In genomic region chr3:108131105-108131794, GRCh38 we compare ENCODE assay signal across 9 cellular contexts. TPM values are rescaled to one million over a fixed set of nuclear protein-coding genes. Genes with fewer than 3 reads are reported as not detected.
DNase-seq lines count a peak whose midpoint lies in the region; ATAC-seq and TF ChIP-seq lines count a peak whose summit lies in the region.
"Had no signal": no experiment of that assay in that cellular context is flagged by ENCODE, and none has a peak within 500 bp of the region (broad histone marks: within the 10 kb centered on the region; RNA-seq: fewer than 3 reads in every experiment).

No MANE protein-coding gene starts in this region.

- TF ChIP-seq POLR2A in gastroesophageal sphincter (IDR thresholded peaks at IDR 0.05), result no peak
- TF ChIP-seq POLR2A in tibial nerve (IDR thresholded peaks at IDR 0.05), result no peak

- H3K4me1 Mint-ChIP-seq in activated T-cell treated with anti-CD3 and anti-CD28 coated beads, Interleukin-2, amount 50 U/mL, for 4 hours (ENCODE audit: low read depth), result peaks cover 91% of the 10 kb centered on the region

- H3K27me3 ChIP-seq in RWPE2 (ENCODE audit: insufficient read depth, poor library complexity, severe bottlenecking) (no peaks in the 10 kb centered on the region), fibroblast of lung (ENCODE audit: control insufficient read depth, insufficient read depth, low read length) (no peaks in the 10 kb centered on the region), gastroesophageal sphincter (no peaks in the 10 kb centered on the region), tibial nerve (no peaks in the 10 kb centered on the region)
- H3K27me3 ChIP-seq: ascending aorta had no signal

- peak overlapping the region; percentile 87 for H3K27ac ChIP-seq in RWPE2 (ENCODE audit: poor library complexity, severe bottlenecking)
- peak overlapping the region; percentile 83 for H3K27ac ChIP-seq in fibroblast of lung (ENCODE audit: insufficient read depth, low read length)
- no peak overlapping the region for H3K27ac ChIP-seq in gastroesophageal sphincter
- H3K27ac ChIP-seq in tibial nerve, result no peak overlapping the region

- TF ChIP-seq EP300 in gastroesophageal sphincter (IDR thresholded peaks at IDR 0.05), result no peak
- TF ChIP-seq EP300 in tibial nerve (IDR thresholded peaks at IDR 0.05), result no peak

- WGBS in gastroesophageal sphincter (ENCODE audit: low coverage in 1 of 2), 2 donors, result 95 to 100% methylated on average over 2 to 3 of the region's 5 CpGs
- WGBS in tibial nerve, 2 donors, result 92 to 93% methylated on average over 5 of the region's 5 CpGs

- peak; percentile 59 to 67 for ATAC-seq in activated T-cell treated with anti-CD3 and anti-CD28 coated beads, Interleukin-2, amount 50 U/mL, for 4 hours
- ATAC-seq in RWPE2 (ENCODE audit: low read depth) (peak; percentile 89), GM18873 (IDR thresholded peaks at IDR 0.05; ENCODE audit: low FRiP score, unreplicated experiment) (no peak), gastroesophageal sphincter (no peak)
- peak; percentile 61 for ATAC-seq in stimulated activated naive CD8-positive, alpha-beta T cell treated with anti-CD3 and anti-CD28 coated beads, Interleukin-15, Interleukin-2, amounts not matched to agents 100 U/mL and 50 U/mL, for 24 hours

- H2AFZ ChIP-seq in fibroblast of lung (ENCODE audit: low read length), result no peak overlapping the region

- no peaks in the 10 kb centered on the region for H3K36me3 ChIP-seq in RWPE2 (ENCODE audit: low read depth)
- H3K36me3 ChIP-seq in fibroblast of lung (ENCODE audit: control insufficient read depth, insufficient read depth, low read length), result no peaks in the 10 kb centered on the region
- H3K36me3 ChIP-seq in gastroesophageal sphincter, result no peaks in the 10 kb centered on the region
- H3K36me3 ChIP-seq in tibial nerve, result no peaks in the 10 kb centered on the region
- H3K36me3 ChIP-seq: ascending aorta had no signal

- TF ChIP-seq CTCF in RWPE2 (IDR thresholded peaks at IDR 0.05; ENCODE audit: poor library complexity, severe bottlenecking), result no peak
- no peak for TF ChIP-seq CTCF in fibroblast of lung (conservative IDR thresholded peaks at IDR 0.05 in 1 of 2, IDR thresholded peaks at IDR 0.05 in 1 of 2; ENCODE audit: low read depth in 1 of 2, low read length in 2 of 2)
- TF ChIP-seq CTCF in gastroesophageal sphincter (IDR thresholded peaks at IDR 0.05), result no peak
- TF ChIP-seq CTCF in tibial nerve (IDR thresholded peaks at IDR 0.05), result no peak

- H3K4me3 ChIP-seq in RWPE2 (ENCODE audit: severe bottlenecking) (no peak overlapping the region), fibroblast of lung (replicated peaks in 1 of 4; ENCODE audit: control extremely low read depth in 1 of 4, insufficient read depth in 1 of 4, low read depth in 3 of 4, low read length in 4 of 4) (no peak overlapping the region), gastroesophageal sphincter (no peak overlapping the region), tibial nerve (no peak overlapping the region)
- H3K4me3 ChIP-seq: ascending aorta had no signal

- no peak overlapping the region for H3K9ac ChIP-seq in fibroblast of lung (ENCODE audit: insufficient read depth, low read length)

- peaks cover 72% of the 10 kb centered on the region for H3K36me3 Mint-ChIP-seq in activated T-cell treated with anti-CD3 and anti-CD28 coated beads, Interleukin-2, amount 50 U/mL, for 4 hours (ENCODE audit: insufficient read depth)

- H3K4me2 ChIP-seq in fibroblast of lung (ENCODE audit: extremely low read depth, insufficient read depth, low read length), result peak overlapping the region; percentile 60

- H3K79me2 ChIP-seq in fibroblast of lung (ENCODE audit: control insufficient read depth, insufficient read depth, low read length), result no peaks in the 10 kb centered on the region

- H3K4me3 Mint-ChIP-seq in activated T-cell treated with anti-CD3 and anti-CD28 coated beads, Interleukin-2, amount 50 U/mL, for 4 hours, result peak overlapping the region; percentile 67

- H3K4me1 ChIP-seq in RWPE2 (ENCODE audit: insufficient read depth, poor library complexity, severe bottlenecking) (peaks cover 35% of the 10 kb centered on the region), fibroblast of lung (ENCODE audit: control insufficient read depth, extremely low read depth, insufficient read depth, low read length) (peaks cover 7% of the 10 kb centered on the region), gastroesophageal sphincter (peaks cover 0 to 3% (median 0%) of the 10 kb centered on the region in 3 donors), tibial nerve (no peaks in the 10 kb centered on the region)

- DNase-seq in activated T-cell treated with anti-CD3 and anti-CD28 coated beads, Interleukin-2, amount 50 U/mL, for 4 hours, result no peak
- DNase-seq in activated T-cell treated with anti-CD3 and anti-CD28 coated beads, Interleukin-2, amount 50 U/mL, for 1 hour, result no peak
- no peak for DNase-seq in RWPE2 (ENCODE audit: low spot score)
- peak; percentile 85 to 93 for DNase-seq in fibroblast of lung (ENCODE audit: low read depth in 2 of 2)
- no peak for DNase-seq in stimulated activated naive CD8-positive, alpha-beta T cell treated with anti-CD3 and anti-CD28 coated beads, Interleukin-15, Interleukin-2, amounts not matched to agents 100 U/mL and 50 U/mL, for 24 hours
- DNase-seq in tibial nerve (ENCODE audit: low spot score in 2 of 2), result no peak

- H3K9me3 Mint-ChIP-seq in activated T-cell treated with anti-CD3 and anti-CD28 coated beads, Interleukin-2, amount 50 U/mL, for 4 hours, result peaks cover 11% of the 10 kb centered on the region

- no peaks in the 10 kb centered on the region for H3K27me3 Mint-ChIP-seq in activated T-cell treated with anti-CD3 and anti-CD28 coated beads, Interleukin-2, amount 50 U/mL, for 4 hours (ENCODE audit: low read depth)

- H4K20me1 ChIP-seq in fibroblast of lung (ENCODE audit: control insufficient read depth, extremely low read depth, insufficient read depth, low read length), result no peaks in the 10 kb centered on the region

- H3K9me3 ChIP-seq in RWPE2 (ENCODE audit: severe bottlenecking), result no peaks in the 10 kb centered on the region
- no peaks in the 10 kb centered on the region for H3K9me3 ChIP-seq in fibroblast of lung (ENCODE audit: control insufficient read depth, insufficient read depth, low read depth, low read length)
- H3K9me3 ChIP-seq in gastroesophageal sphincter, result no peaks in the 10 kb centered on the region
- no peaks in the 10 kb centered on the region for H3K9me3 ChIP-seq in tibial nerve
- H3K9me3 ChIP-seq: ascending aorta had no signal

RNA-seq across cellular contexts. Expression of gene CD47, which starts 40.4 kb away (rescaled TPM):
- 100 to 1,000 TPM; 112 to 126 (median 115) TPM for total RNA-seq in activated T-cell treated with anti-CD3 and anti-CD28 coated beads, Interleukin-2, amount 50 U/mL, for 4 hours
- total RNA-seq in fibroblast of lung, result 54.7 and 72.0 TPM in 2 replicates
- 91.7 and 96.2 TPM in 2 replicates for polyA plus RNA-seq in fibroblast of lung
- 63.4 and 74.1 TPM in 2 replicates for polyA plus RNA-seq in fibroblast of lung (2012)
- polyA minus RNA-seq in fibroblast of lung (ENCODE audit: low replicate concordance), result 18.0 and 43.0 TPM in 2 replicates
- 10 to 100 TPM; 60.0 to 91.5 (median 76.3) TPM for total RNA-seq in gastroesophageal sphincter
- 10 to 100 TPM; 57.9 to 63.9 (median 60.5) TPM for total RNA-seq in tibial nerve

Comparison
In these comparisons a context has a peak if more than half of its experiments do, and no peak if none do; other contexts are left out.
1. ATAC-seq: peak in activated T-cell treated with anti-CD3 and anti-CD28 coated beads, Interleukin-2, amount 50 U/mL, for 4 hours (2 of 2), RWPE2 (single experiment) and stimulated activated naive CD8-positive, alpha-beta T cell treated with anti-CD3 and anti-CD28 coated beads, Interleukin-15, Interleukin-2, amounts not matched to agents 100 U/mL and 50 U/mL, for 24 hours (single experiment); none in GM18873 (single experiment) and gastroesophageal sphincter (single experiment).
2. DNase-seq: peak in fibroblast of lung (2 of 2); none in activated T-cell treated with anti-CD3 and anti-CD28 coated beads, Interleukin-2, amount 50 U/mL, for 4 hours (single experiment), activated T-cell treated with anti-CD3 and anti-CD28 coated beads, Interleukin-2, amount 50 U/mL, for 1 hour (single experiment), RWPE2 (single experiment), stimulated activated naive CD8-positive, alpha-beta T cell treated with anti-CD3 and anti-CD28 coated beads, Interleukin-15, Interleukin-2, amounts not matched to agents 100 U/mL and 50 U/mL, for 24 hours (single experiment) and tibial nerve (0 of 2).
3. H3K27ac ChIP-seq: peak in RWPE2 (single experiment) and fibroblast of lung (single experiment); none in gastroesophageal sphincter (0 of 4) and tibial nerve (0 of 4).